Comparison of ENCODE assay signal across 13 cellular contexts in genomic region chr7:27179030-27179429, GRCh38. TPM values are rescaled to one million over a fixed set of nuclear protein-coding genes. Genes with fewer than 3 reads are reported as not detected.
DNase-seq lines count a peak whose midpoint lies in the region; ATAC-seq, FAIRE-seq and TF ChIP-seq lines count a peak whose summit lies in the region.
"Had no signal": no experiment of that assay in that cellular context is flagged by ENCODE, and none has a peak within 500 bp of the region (broad histone marks: within the 10 kb centered on the region; RNA-seq: fewer than 3 reads in every experiment).

No MANE protein-coding gene starts in this region.

- H2AFZ ChIP-seq in endothelial cell of umbilical vein (ENCODE audit: low read depth, low read length) (peak overlapping the region; percentile 64), neural progenitor cell (replicated peaks) (no peak overlapping the region)

- H3K27ac ChIP-seq in left ventricle myocardium inferior (replicated peaks) (no peak overlapping the region), heart right ventricle (no peak overlapping the region), endothelial cell of umbilical vein (ENCODE audit: insufficient read depth, low read depth, low read length) (peak overlapping the region; percentile 96), neural progenitor cell (no peak overlapping the region), uterus (peak overlapping the region; percentile 94 to 96), ascending aorta (no peak overlapping the region)
- H3K27ac ChIP-seq: right lobe of liver had no signal

- H3K4me1 Mint-ChIP-seq in neural progenitor cell = peaks cover 8% of the 10 kb centered on the region

- DNase-seq in left ventricle myocardium inferior = peak; percentile 3
- no peak for DNase-seq in heart right ventricle
- DNase-seq in endothelial cell of umbilical vein (ENCODE audit: low read depth, low spot score) = peak; percentile 60
- DNase-seq in neural progenitor cell (ENCODE audit: low spot score) = no peak
- peak; percentile 16 to 23 for DNase-seq in uterus
- no peak for DNase-seq in ascending aorta (ENCODE audit: low spot score in 2 of 2)
- DNase-seq in KG1 (lab: John Stamatoyannopoulos, UW) = no peak
- DNase-seq: NCI-H2081 treated with DMSO at 0.1 percent for 48 hours had no signal

- H3K4me2 ChIP-seq in endothelial cell of umbilical vein (ENCODE audit: insufficient read depth, low read length) (peak overlapping the region; percentile 98), neural progenitor cell (no peak overlapping the region)

- ATAC-seq in heart right ventricle (no peak), HG02981 (IDR thresholded peaks at IDR 0.05; ENCODE audit: unreplicated experiment) (no peak)

- POLR2A ChIA-PET in endothelial cell of umbilical vein (lab: Charles Lee) = interaction anchor here (0.7 to 1.9 kb wide), 6 partner anchors 11 to 967 kb away, joined by 3 to 6 read pairs (median 5); partner anchors contain the start of gene HOXA9

- TF ChIP-seq POLR2A in endothelial cell of umbilical vein (IDR thresholded peaks at IDR 0.05; ENCODE audit: low read depth, low read length) (no peak), uterus (IDR thresholded peaks at IDR 0.05) (no peak)

- no peak overlapping the region for H3K27ac Mint-ChIP-seq in neural progenitor cell

- dilution Hi-C loops in endothelial cell of umbilical vein (cut with MboI; ENCODE audit: extremely low pct_ligation_motif_present, low sequenced_read_pairs) = no loop called here

- H3K36me3 Mint-ChIP-seq in neural progenitor cell = no peaks in the 10 kb centered on the region

- no peak for TF ChIP-seq CTCF in left ventricle myocardium inferior (IDR thresholded peaks at IDR 0.05; ENCODE audit: borderline replicate concordance)
- no peak for TF ChIP-seq CTCF in heart right ventricle (IDR thresholded peaks at IDR 0.05)
- TF ChIP-seq CTCF in endothelial cell of umbilical vein (IDR thresholded peaks at IDR 0.05; ENCODE audit: extremely low read depth in 1 of 2, insufficient read depth in 1 of 2, low read depth in 1 of 2, low read length in 2 of 2) = no peak
- TF ChIP-seq CTCF in neural progenitor cell (IDR thresholded peaks at IDR 0.05) = no peak
- no peak for TF ChIP-seq CTCF in uterus (IDR thresholded peaks at IDR 0.05)
- no peak for TF ChIP-seq CTCF in ascending aorta (IDR thresholded peaks at IDR 0.05)

- H3K9me3 Mint-ChIP-seq in neural progenitor cell = peaks cover 18% of the 10 kb centered on the region

- peak; percentile 15 for FAIRE-seq in endothelial cell of umbilical vein (lab: Jason Lieb, UNC)
- FAIRE-seq: bronchial epithelial cell, GM12892 had no signal

- peak overlapping the region; percentile 95 for H3K9ac ChIP-seq in endothelial cell of umbilical vein (replicated peaks; ENCODE audit: extremely low read depth, insufficient read depth, low read length)
- no peak overlapping the region for H3K9ac ChIP-seq in neural progenitor cell

- H3K4me3 ChIP-seq in left ventricle myocardium inferior = no peak overlapping the region
- H3K4me3 ChIP-seq in heart right ventricle = no peak overlapping the region
- H3K4me3 ChIP-seq in endothelial cell of umbilical vein (replicated peaks in 1 of 3; ENCODE audit: insufficient read depth in 1 of 3, low read depth in 1 of 3, low read length in 3 of 3) = peak overlapping the region; percentile 53 to 94 (median 69)
- no peak overlapping the region for H3K4me3 ChIP-seq in neural progenitor cell
- peak overlapping the region; percentile 58 to 66 for H3K4me3 ChIP-seq in uterus
- H3K4me3 ChIP-seq in ascending aorta = no peak overlapping the region
- H3K4me3 ChIP-seq: right lobe of liver had no signal

- H3K36me3 ChIP-seq in left ventricle myocardium inferior (no peaks in the 10 kb centered on the region), heart right ventricle (no peaks in the 10 kb centered on the region), endothelial cell of umbilical vein (ENCODE audit: control insufficient read depth in 2 of 2, extremely low read depth in 1 of 2, insufficient read depth in 2 of 2, low read length in 2 of 2) (no peaks in the 10 kb centered on the region), neural progenitor cell (no peaks in the 10 kb centered on the region), uterus (no peaks in the 10 kb centered on the region), ascending aorta (no peaks in the 10 kb centered on the region)
- H3K36me3 ChIP-seq: right lobe of liver had no signal

- H3K27me3 ChIP-seq in left ventricle myocardium inferior (ENCODE audit: low read depth) = peaks cover 100% of the 10 kb centered on the region
- peaks cover 71 to 100% (median 100%) of the 10 kb centered on the region in 7 donors for H3K27me3 ChIP-seq in heart right ventricle
- no peaks in the 10 kb centered on the region for H3K27me3 ChIP-seq in endothelial cell of umbilical vein (ENCODE audit: control insufficient read depth in 2 of 2, insufficient read depth in 2 of 2, low read length in 2 of 2)
- peaks cover 100% of the 10 kb centered on the region for H3K27me3 ChIP-seq in neural progenitor cell
- H3K27me3 ChIP-seq in uterus = no peaks in the 10 kb centered on the region
- H3K27me3 ChIP-seq in ascending aorta = peaks cover 31% of the 10 kb centered on the region

- H3F3A ChIP-seq in neural progenitor cell (ENCODE audit: low read depth) = peaks cover 15% of the 10 kb centered on the region

- H3K9me1 ChIP-seq in endothelial cell of umbilical vein (replicated peaks; ENCODE audit: control insufficient read depth, extremely low read depth, insufficient read depth, low read length) = no peaks in the 10 kb centered on the region

- no peaks in the 10 kb centered on the region for H3K9me3 ChIP-seq in left ventricle myocardium inferior (replicated peaks)
- no peaks in the 10 kb centered on the region for H3K9me3 ChIP-seq in heart right ventricle
- H3K9me3 ChIP-seq in endothelial cell of umbilical vein (replicated peaks; ENCODE audit: control insufficient read depth, insufficient read depth, low read length) = no peaks in the 10 kb centered on the region
- H3K9me3 ChIP-seq in neural progenitor cell (ENCODE audit: low read depth) = no peaks in the 10 kb centered on the region
- H3K9me3 ChIP-seq in uterus = no peaks in the 10 kb centered on the region
- H3K9me3 ChIP-seq in ascending aorta = no peaks in the 10 kb centered on the region
- H3K9me3 ChIP-seq: right lobe of liver had no signal

- intact Hi-C loops in left ventricle myocardium inferior (cut with micrococcal nuclease) = no loop called here
- intact Hi-C loops in heart right ventricle (cut with DNase I) = no loop called here
- intact Hi-C loops in endothelial cell of umbilical vein (cut with micrococcal nuclease) = loop anchor here (1.0 kb wide), 1 partner anchor 8 kb away; no protein-coding TSS in a partner anchor
- intact Hi-C loops in uterus (cut with DNase I; ENCODE audit: low total_unique reads) = no loop called here
- intact Hi-C loops in ascending aorta (cut with DNase I) = no loop called here

- H3K4me1 ChIP-seq in left ventricle myocardium inferior = peaks cover 26% of the 10 kb centered on the region
- H3K4me1 ChIP-seq in heart right ventricle = peaks cover 7 to 36% (median 25%) of the 10 kb centered on the region in 9 donors
- peaks cover 69% of the 10 kb centered on the region for H3K4me1 ChIP-seq in endothelial cell of umbilical vein (ENCODE audit: control insufficient read depth, extremely low read depth, insufficient read depth, low read length)
- H3K4me1 ChIP-seq in neural progenitor cell = peaks cover 14% of the 10 kb centered on the region
- H3K4me1 ChIP-seq in uterus = no peaks in the 10 kb centered on the region
- H3K4me1 ChIP-seq in ascending aorta = peaks cover 2 to 14% of the 10 kb centered on the region in 2 donors

- peak overlapping the region; percentile 5 for H3K4me3 Mint-ChIP-seq in neural progenitor cell

- 23 to 31% methylated on average over 14 of the region's 14 CpGs for WGBS in heart right ventricle, 2 donors

- BruUV-seq in endothelial cell of umbilical vein (replicated peaks; lab: Mats Ljungman, UMichigan) = no TSS peak

- H3K79me2 ChIP-seq in endothelial cell of umbilical vein (ENCODE audit: control insufficient read depth, insufficient read depth, low read length) (peaks cover 94% of the 10 kb centered on the region), neural progenitor cell (ENCODE audit: low read depth) (no peaks in the 10 kb centered on the region)

- H4K20me1 ChIP-seq in endothelial cell of umbilical vein (replicated peaks; ENCODE audit: control insufficient read depth, extremely low read depth, insufficient read depth, low read length) (no peaks in the 10 kb centered on the region), neural progenitor cell (ENCODE audit: low read depth) (peaks cover 100% of the 10 kb centered on the region)

- H3K27me3 Mint-ChIP-seq in neural progenitor cell (ENCODE audit: insufficient read depth, low read depth) = peaks cover 95% of the 10 kb centered on the region

- CTCF ChIA-PET in endothelial cell of umbilical vein (lab: Charles Lee) = interaction anchor here (0.7 to 8.0 kb wide), 34 partner anchors 9 to 1287 kb away, joined by 3 to 86 read pairs (median 7); partner anchors contain the start of genes HOXA3, HOXA4, HOXA5 and HOXA6

RNA-seq across cellular contexts. Expression of gene HOXA10, which starts 4.9 kb away (rescaled TPM):
- total RNA-seq in left ventricle myocardium inferior = not detected
- total RNA-seq in heart right ventricle = under 1 TPM in 1 of 10 donors, not detected in 9; 0.19 TPM
- under 1 TPM in 1 of 2 donors, not detected in 1; 0.03 TPM for polyA plus RNA-seq in heart right ventricle
- total RNA-seq in endothelial cell of umbilical vein = 24.4 and 27.6 TPM in 2 replicates
- 23.7 and 30.3 TPM in 2 replicates for polyA plus RNA-seq in endothelial cell of umbilical vein
- polyA plus RNA-seq in endothelial cell of umbilical vein (2011; cell fraction: cytosol; rRNA removed) = 15.8 and 19.0 TPM in 2 replicates
- 16.7 TPM in 2 replicates for polyA plus RNA-seq in endothelial cell of umbilical vein (2011; cell fraction: nucleus; rRNA removed)
- polyA plus RNA-seq in endothelial cell of umbilical vein (2012) = 15.1 and 20.3 TPM in 2 replicates
- polyA minus RNA-seq in endothelial cell of umbilical vein = 24.4 and 30.3 TPM in 2 replicates
- 3.2 TPM for polyA minus RNA-seq in endothelial cell of umbilical vein (2011; cell fraction: cytosol; rRNA and poly(A)+ RNA removed)
- polyA minus RNA-seq in endothelial cell of umbilical vein (2011; cell fraction: nucleus; rRNA and poly(A)+ RNA removed) = 8.0 and 9.1 TPM in 2 replicates
- not detected in 2 replicates for total RNA-seq in neural progenitor cell (ENCODE audit: low replicate concordance)
- 100 to 1,000 TPM in 1 of 4 donors, 10 to 100 TPM in 3; 50.0 to 114 (median 69.0) TPM for total RNA-seq in uterus
- total RNA-seq in ascending aorta = not detected
- total RNA-seq: bronchial epithelial cell, right lobe of liver had no signal

RNA-seq across cellular contexts. Expression of gene HOXA11, which starts 6.0 kb away (rescaled TPM):
- total RNA-seq in left ventricle myocardium inferior = not detected
- total RNA-seq in heart right ventricle = not detected
- polyA plus RNA-seq in heart right ventricle = not detected
- total RNA-seq in endothelial cell of umbilical vein = 15.2 and 16.7 TPM in 2 replicates
- polyA plus RNA-seq in endothelial cell of umbilical vein = 10.4 and 10.8 TPM in 2 replicates
- 8.2 and 9.7 TPM in 2 replicates for polyA plus RNA-seq in endothelial cell of umbilical vein (2011; cell fraction: cytosol; rRNA removed)
- polyA plus RNA-seq in endothelial cell of umbilical vein (2011; cell fraction: nucleus; rRNA removed) = 4.6 and 5.5 TPM in 2 replicates
- 11.6 TPM in 2 replicates for polyA plus RNA-seq in endothelial cell of umbilical vein (2012)
- 6.6 and 8.6 TPM in 2 replicates for polyA minus RNA-seq in endothelial cell of umbilical vein
- 2.8 TPM for polyA minus RNA-seq in endothelial cell of umbilical vein (2011; cell fraction: cytosol; rRNA and poly(A)+ RNA removed)
- 3.6 and 3.7 TPM in 2 replicates for polyA minus RNA-seq in endothelial cell of umbilical vein (2011; cell fraction: nucleus; rRNA and poly(A)+ RNA removed)
- total RNA-seq in neural progenitor cell (ENCODE audit: low replicate concordance) = not detected in 2 replicates
- total RNA-seq in uterus = 10 to 100 TPM; 32.4 to 82.0 (median 57.8) TPM
- not detected for total RNA-seq in ascending aorta
- total RNA-seq: bronchial epithelial cell, right lobe of liver had no signal

RNA-seq across cellular contexts. Expression of gene HOXA9, which starts 13.7 kb away (rescaled TPM):
- total RNA-seq in left ventricle myocardium inferior (not detected), heart right ventricle (not detected), endothelial cell of umbilical vein (61.6 and 62.9 TPM in 2 replicates), neural progenitor cell (ENCODE audit: low replicate concordance) (not detected in 2 replicates), uterus (10 to 100 TPM in 3 of 4 donors, 1 to 10 TPM in 1; 2.3 to 26.4 (median 22.4) TPM), ascending aorta (not detected)
- polyA plus RNA-seq in heart right ventricle (not detected), endothelial cell of umbilical vein (47.2 and 84.1 TPM in 2 replicates)
- polyA plus RNA-seq in endothelial cell of umbilical vein (2011; cell fraction: cytosol; rRNA removed) = 44.6 and 46.3 TPM in 2 replicates
- 94.3 and 108 TPM in 2 replicates for polyA plus RNA-seq in endothelial cell of umbilical vein (2011; cell fraction: nucleus; rRNA removed)
- polyA plus RNA-seq in endothelial cell of umbilical vein (2012) = 32.3 and 47.7 TPM in 2 replicates
- 8.0 and 11.3 TPM in 2 replicates for polyA minus RNA-seq in endothelial cell of umbilical vein
- not detected for polyA minus RNA-seq in endothelial cell of umbilical vein (2011; cell fraction: cytosol; rRNA and poly(A)+ RNA removed)
- polyA minus RNA-seq in endothelial cell of umbilical vein (2011; cell fraction: nucleus; rRNA and poly(A)+ RNA removed) = 14.0 and 22.7 TPM in 2 replicates
- total RNA-seq: bronchial epithelial cell had no signal

RNA-seq across cellular contexts. Expression of gene HOXA13, which starts 20.9 kb away (rescaled TPM):
- not detected for total RNA-seq in left ventricle myocardium inferior
- total RNA-seq in heart right ventricle = not detected
- polyA plus RNA-seq in heart right ventricle = not detected
- 0.09 and 0.22 TPM in 2 replicates for total RNA-seq in endothelial cell of umbilical vein
- polyA plus RNA-seq in endothelial cell of umbilical vein = 0.02 TPM in 1 of 2 replicates, not detected in the other
- polyA plus RNA-seq in endothelial cell of umbilical vein (2011; cell fraction: cytosol; rRNA removed) = 0.01 TPM in 2 replicates
- polyA plus RNA-seq in endothelial cell of umbilical vein (2011; cell fraction: nucleus; rRNA removed) = 0.03 TPM in 1 of 2 replicates, not detected in the other
- not detected in 2 replicates for polyA plus RNA-seq in endothelial cell of umbilical vein (2012)
- not detected in 2 replicates for polyA minus RNA-seq in endothelial cell of umbilical vein
- polyA minus RNA-seq in endothelial cell of umbilical vein (2011; cell fraction: cytosol; rRNA and poly(A)+ RNA removed) = 0.72 TPM
- not detected in 2 replicates for polyA minus RNA-seq in endothelial cell of umbilical vein (2011; cell fraction: nucleus; rRNA and poly(A)+ RNA removed)
- not detected in 2 replicates for total RNA-seq in neural progenitor cell (ENCODE audit: low replicate concordance)
- 10 to 100 TPM in 1 of 4 donors, 1 to 10 TPM in 1, under 1 TPM in 2; 0.40 to 27.5 (median 1.1) TPM for total RNA-seq in uterus
- total RNA-seq in ascending aorta = not detected
- total RNA-seq: right lobe of liver had no signal
- polyA plus RNA-seq: AG04450 had no signal

RNA-seq across cellular contexts. Expression of gene HOXA7, which starts 22.6 kb away (rescaled TPM):
- total RNA-seq in left ventricle myocardium inferior (0.36 TPM), heart right ventricle (not detected), endothelial cell of umbilical vein (15.6 and 18.5 TPM in 2 replicates), neural progenitor cell (ENCODE audit: low replicate concordance) (not detected in 2 replicates), uterus (1 to 10 TPM in 3 of 4 donors, under 1 TPM in 1; 0.26 to 9.1 (median 5.2) TPM), ascending aorta (12.0 TPM)
- polyA plus RNA-seq in heart right ventricle (under 1 TPM in 1 of 2 donors, not detected in 1; 0.04 TPM), endothelial cell of umbilical vein (16.9 and 18.1 TPM in 2 replicates)
- 13.0 and 13.8 TPM in 2 replicates for polyA plus RNA-seq in endothelial cell of umbilical vein (2011; cell fraction: cytosol; rRNA removed)
- polyA plus RNA-seq in endothelial cell of umbilical vein (2011; cell fraction: nucleus; rRNA removed) = 5.6 and 8.3 TPM in 2 replicates
- polyA plus RNA-seq in endothelial cell of umbilical vein (2012) = 13.9 and 16.0 TPM in 2 replicates
- polyA minus RNA-seq in endothelial cell of umbilical vein = 8.6 and 9.4 TPM in 2 replicates
- polyA minus RNA-seq in endothelial cell of umbilical vein (2011; cell fraction: cytosol; rRNA and poly(A)+ RNA removed) = 5.9 TPM
- 3.8 and 4.1 TPM in 2 replicates for polyA minus RNA-seq in endothelial cell of umbilical vein (2011; cell fraction: nucleus; rRNA and poly(A)+ RNA removed)
- total RNA-seq: bronchial epithelial cell, right lobe of liver had no signal

Comparison
In these comparisons a context has a peak if more than half of its experiments do, and no peak if none do; other contexts are left out.
1. DNase-seq: peak in left ventricle myocardium inferior (single experiment), endothelial cell of umbilical vein (single experiment) and uterus (2 of 2); none in heart right ventricle (0 of 2), neural progenitor cell (single experiment), ascending aorta (0 of 2) and KG1 (single experiment).
2. H3K27ac ChIP-seq: peak in endothelial cell of umbilical vein (single experiment) and uterus (2 of 2); none in left ventricle myocardium inferior (single experiment), heart right ventricle (0 of 10), neural progenitor cell (single experiment) and ascending aorta (0 of 2).
3. H3K4me3 ChIP-seq: peak in endothelial cell of umbilical vein (3 of 3) and uterus (2 of 2); none in left ventricle myocardium inferior (single experiment), heart right ventricle (0 of 10), neural progenitor cell (single experiment) and ascending aorta (0 of 2).
4. RNA of gene HOXA10, which starts 4.9 kb away (total RNA-seq): 50.0 to 114 TPM in uterus and 24.4 to 27.6 TPM in endothelial cell of umbilical vein; not detected in ascending aorta (single experiment), 0.19 TPM in heart right ventricle, not detected in left ventricle myocardium inferior (single experiment) and not detected in neural progenitor cell; every median in the first group is over 10 times any median in the second.
5. RNA of gene HOXA11, which starts 6.0 kb away (total RNA-seq): 32.4 to 82.0 TPM in uterus and 15.2 to 16.7 TPM in endothelial cell of umbilical vein; not detected in left ventricle myocardium inferior (single experiment), not detected in heart right ventricle, not detected in neural progenitor cell and not detected in ascending aorta (single experiment); every median in the first group is over 10 times any median in the second.